Comparison of ENCODE assay signal across 1 cellular context in genomic region chr18:22709288-22710060, GRCh38.
TF ChIP-seq lines count a peak whose summit lies in the region.

No MANE protein-coding gene starts in this region.

TF ChIP-seq in GM12878, 131 proteins besides CTCF, POLR2A, EP300 and RAD21:
- peak in 1 of 2 experiments; percentile 11; a peak in 1 of 4 replicates for TF ChIP-seq BHLHE40 (IDR thresholded peaks at IDR 0.05; ENCODE audit: borderline replicate concordance in 1 of 2, low read depth in 2 of 2, low read length in 1 of 2)
- no peak for TF ChIP-seq NFYA (IDR thresholded peaks at IDR 0.05; ENCODE audit: borderline replicate concordance, low read depth, low read length)
